17 cellular contexts compared by ENCODE assay signal in the genomic region with DNA sequence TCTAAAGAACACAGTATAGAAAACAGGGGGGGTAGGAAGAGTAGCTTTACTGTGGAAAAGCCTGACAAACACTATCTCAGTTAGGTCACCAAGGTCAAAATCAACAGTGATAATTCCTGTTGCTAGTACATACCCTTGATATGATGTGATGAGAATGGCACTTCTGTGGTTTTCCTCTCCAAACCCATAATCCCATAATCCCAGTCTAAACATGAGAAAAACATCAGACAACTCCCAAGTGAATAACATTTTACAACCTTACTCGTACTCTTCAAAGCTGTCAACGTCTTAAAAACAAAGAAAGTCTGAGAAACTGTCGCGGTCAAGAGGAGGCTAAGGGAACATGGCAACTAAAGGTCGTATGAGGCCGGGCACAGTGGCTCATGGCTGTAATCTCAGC.
DNase-seq lines count a peak whose midpoint lies in the region; TF ChIP-seq lines count a peak whose summit lies in the region.
"Had no signal": no experiment of that assay in that cellular context is flagged by ENCODE, and none has a peak within 500 bp of the region (broad histone marks: within the 10 kb centered on the region; RNA-seq: fewer than 3 reads in every experiment).

No MANE protein-coding gene starts in this region.

- H3K4me2 ChIP-seq in smooth muscle cell, result peak overlapping the region; percentile 5
- H3K4me2 ChIP-seq: BLaER1 treated with 17β-estradiol and CSF1 and Interleukin-3, amounts not matched to agents 10 nM and 100 nM had no signal

- H3K36me3 ChIP-seq in smooth muscle cell (ENCODE audit: low read depth), result no peaks in the 10 kb centered on the region
- H3K36me3 ChIP-seq in suprapubic skin, result no peaks in the 10 kb centered on the region
- H3K36me3 ChIP-seq: HAP-1 had no signal

- H3K4me3 Mint-ChIP-seq in activated naive CD4-positive, alpha-beta T cell treated with anti-CD3 and anti-CD28 coated beads, Interleukin-2, amount 50 U/mL, for 24 hours, result no peak overlapping the region
- H3K4me3 Mint-ChIP-seq in activated naive CD4-positive, alpha-beta T cell treated with anti-CD3 and anti-CD28 coated beads, Interleukin-2, amount 10 ng/mL, durations not matched to agents 7 days and 5 days, result no peak overlapping the region
- H3K4me3 Mint-ChIP-seq: CD4-positive, alpha-beta T cell had no signal

- CTCF ChIA-PET in activated naive CD4-positive, alpha-beta T cell treated with anti-CD3 and anti-CD28 coated beads, Interleukin-2, amount 10 ng/mL, durations not matched to agents 7 days and 5 days (lab: Charles Lee), result no interaction called here

- H3K79me2 ChIP-seq in smooth muscle cell (ENCODE audit: low read depth), result no peaks in the 10 kb centered on the region

- H3K4me3 ChIP-seq in fibroblast of villous mesenchyme (ENCODE audit: low read depth, low read length), result no peak overlapping the region
- no peak overlapping the region for H3K4me3 ChIP-seq in smooth muscle cell
- H3K4me3 ChIP-seq in suprapubic skin, result no peak overlapping the region
- H3K4me3 ChIP-seq: BLaER1 treated with 17β-estradiol and CSF1 and Interleukin-3, amounts not matched to agents 10 nM and 100 nM; HAP-1 had no signal

- H3K27me3 Mint-ChIP-seq in activated naive CD4-positive, alpha-beta T cell treated with anti-CD3 and anti-CD28 coated beads, Interleukin-2, amount 50 U/mL, for 24 hours, result no peaks in the 10 kb centered on the region
- H3K27me3 Mint-ChIP-seq in activated naive CD4-positive, alpha-beta T cell treated with anti-CD3 and anti-CD28 coated beads, Interleukin-2, amount 10 ng/mL, durations not matched to agents 7 days and 5 days, result no peaks in the 10 kb centered on the region
- H3K27me3 Mint-ChIP-seq: CD4-positive, alpha-beta T cell had no signal

- peak overlapping the region; percentile 39 for H3K27ac ChIP-seq in smooth muscle cell (ENCODE audit: low read depth)
- no peak overlapping the region for H3K27ac ChIP-seq in suprapubic skin
- H3K27ac ChIP-seq: BLaER1 treated with 17β-estradiol and CSF1 and Interleukin-3, amounts not matched to agents 10 nM and 100 nM had no signal

- H3K27me3 ChIP-seq in smooth muscle cell (ENCODE audit: low read depth) (no peaks in the 10 kb centered on the region), suprapubic skin (no peaks in the 10 kb centered on the region)
- H3K27me3 ChIP-seq: BLaER1 treated with 17β-estradiol and CSF1 and Interleukin-3, amounts not matched to agents 10 nM and 100 nM had no signal

- TF ChIP-seq EP300 in suprapubic skin (IDR thresholded peaks at IDR 0.05), result no peak

- H3K9me3 Mint-ChIP-seq in activated naive CD4-positive, alpha-beta T cell treated with anti-CD3 and anti-CD28 coated beads, Interleukin-2, amount 50 U/mL, for 24 hours, result no peaks in the 10 kb centered on the region
- peaks cover 6% of the 10 kb centered on the region for H3K9me3 Mint-ChIP-seq in activated naive CD4-positive, alpha-beta T cell treated with anti-CD3 and anti-CD28 coated beads, Interleukin-2, amount 10 ng/mL, durations not matched to agents 7 days and 5 days

- no peaks in the 10 kb centered on the region for H3F3A ChIP-seq in smooth muscle cell (ENCODE audit: low read depth)

- no peak for TF ChIP-seq POLR2A in suprapubic skin (IDR thresholded peaks at IDR 0.05)

- H2AFZ ChIP-seq in smooth muscle cell (ENCODE audit: low read depth), result no peak overlapping the region

- WGBS in smooth muscle cell (ENCODE audit: low lambda C conversion rate), result 18% methylated on average over 6 of the region's 6 CpGs
- WGBS in suprapubic skin, result 97% methylated on average over 6 of the region's 6 CpGs

- H3K27ac Mint-ChIP-seq in activated naive CD4-positive, alpha-beta T cell treated with anti-CD3 and anti-CD28 coated beads, Interleukin-2, amount 50 U/mL, for 24 hours, result peak overlapping the region; percentile 17
- no peak overlapping the region for H3K27ac Mint-ChIP-seq in activated naive CD4-positive, alpha-beta T cell treated with anti-CD3 and anti-CD28 coated beads, Interleukin-2, amount 10 ng/mL, durations not matched to agents 7 days and 5 days
- H3K27ac Mint-ChIP-seq: CD4-positive, alpha-beta T cell had no signal

- no peak for TF ChIP-seq CTCF in fibroblast of villous mesenchyme (IDR thresholded peaks at IDR 0.05; ENCODE audit: insufficient read depth, low read depth, low read length)
- no peak for TF ChIP-seq CTCF in smooth muscle cell (IDR thresholded peaks at IDR 0.05; ENCODE audit: borderline replicate concordance, insufficient read depth, poor library complexity, severe bottlenecking)
- no peak for TF ChIP-seq CTCF in suprapubic skin (IDR thresholded peaks at IDR 0.05)

- H4K20me1 ChIP-seq in smooth muscle cell (ENCODE audit: low read depth), result no peaks in the 10 kb centered on the region
- H4K20me1 ChIP-seq: BLaER1 treated with 17β-estradiol and CSF1 and Interleukin-3, amounts not matched to agents 10 nM and 100 nM had no signal

- H3K9me3 ChIP-seq in smooth muscle cell (replicated peaks; ENCODE audit: low read depth) (no peaks in the 10 kb centered on the region), suprapubic skin (peaks cover 7% of the 10 kb centered on the region)
- H3K9me3 ChIP-seq: HAP-1 had no signal

- no peak overlapping the region for H3K9ac ChIP-seq in smooth muscle cell (ENCODE audit: low read depth)
- H3K9ac ChIP-seq: BLaER1 treated with 17β-estradiol and CSF1 and Interleukin-3, amounts not matched to agents 10 nM and 100 nM had no signal

- H3K4me1 Mint-ChIP-seq in activated naive CD4-positive, alpha-beta T cell treated with anti-CD3 and anti-CD28 coated beads, Interleukin-2, amount 50 U/mL, for 24 hours, result peaks cover 39% of the 10 kb centered on the region
- H3K4me1 Mint-ChIP-seq in activated naive CD4-positive, alpha-beta T cell treated with anti-CD3 and anti-CD28 coated beads, Interleukin-2, amount 10 ng/mL, durations not matched to agents 7 days and 5 days, result peaks cover 17% of the 10 kb centered on the region

- H3K36me3 Mint-ChIP-seq in activated naive CD4-positive, alpha-beta T cell treated with anti-CD3 and anti-CD28 coated beads, Interleukin-2, amount 50 U/mL, for 24 hours, result peaks cover 4% of the 10 kb centered on the region
- peaks cover 3% of the 10 kb centered on the region for H3K36me3 Mint-ChIP-seq in activated naive CD4-positive, alpha-beta T cell treated with anti-CD3 and anti-CD28 coated beads, Interleukin-2, amount 10 ng/mL, durations not matched to agents 7 days and 5 days

- H3K4me1 ChIP-seq in smooth muscle cell (ENCODE audit: low read depth) (no peaks in the 10 kb centered on the region), suprapubic skin (no peaks in the 10 kb centered on the region)
- H3K4me1 ChIP-seq: BLaER1 treated with 17β-estradiol and CSF1 and Interleukin-3, amounts not matched to agents 10 nM and 100 nM; HAP-1 had no signal

- DNase-seq in activated naive CD4-positive, alpha-beta T cell treated with anti-CD3 and anti-CD28 coated beads, Interleukin-2, amount 10 ng/mL, durations not matched to agents 7 days and 5 days, result no peak
- peak; percentile 42 for DNase-seq in NCI-H226
- DNase-seq in fibroblast of villous mesenchyme (ENCODE audit: low read depth), result peak; percentile 89
- DNase-seq in smooth muscle cell (lab: John Stamatoyannopoulos, UW; ENCODE audit: unreplicated experiment), result no peak
- DNase-seq in activated CD4-positive, alpha-beta T cell treated with anti-CD3 and anti-CD28 coated beads, Interleukin-2, amount 50 U/mL, for 4 hours, result no peak
- no peak for DNase-seq in suprapubic skin (ENCODE audit: low spot score in 2 of 2)
- no peak for DNase-seq in amygdala (lab: John Stamatoyannopoulos, UW)
- DNase-seq: 8988T; ACHN; Calu3; CD4-positive, alpha-beta T cell; DMS 273 treated with DMSO at 0.1 percent for 48 hours; DMS79 treated with DMSO at 0.1 percent for 48 hours; GF-D8 had no signal

Comparison
In these comparisons a context has a peak if more than half of its experiments do, and no peak if none do; other contexts are left out.
1. DNase-seq: peak in NCI-H226 (single experiment) and fibroblast of villous mesenchyme (single experiment); none in activated naive CD4-positive, alpha-beta T cell treated with anti-CD3 and anti-CD28 coated beads, Interleukin-2, amount 10 ng/mL, durations not matched to agents 7 days and 5 days (single experiment), smooth muscle cell (single experiment), activated CD4-positive, alpha-beta T cell treated with anti-CD3 and anti-CD28 coated beads, Interleukin-2, amount 50 U/mL, for 4 hours (0 of 2), suprapubic skin (0 of 2) and amygdala (0 of 56).